ENCODE assay signal across 24 cellular contexts in the genomic region with DNA sequence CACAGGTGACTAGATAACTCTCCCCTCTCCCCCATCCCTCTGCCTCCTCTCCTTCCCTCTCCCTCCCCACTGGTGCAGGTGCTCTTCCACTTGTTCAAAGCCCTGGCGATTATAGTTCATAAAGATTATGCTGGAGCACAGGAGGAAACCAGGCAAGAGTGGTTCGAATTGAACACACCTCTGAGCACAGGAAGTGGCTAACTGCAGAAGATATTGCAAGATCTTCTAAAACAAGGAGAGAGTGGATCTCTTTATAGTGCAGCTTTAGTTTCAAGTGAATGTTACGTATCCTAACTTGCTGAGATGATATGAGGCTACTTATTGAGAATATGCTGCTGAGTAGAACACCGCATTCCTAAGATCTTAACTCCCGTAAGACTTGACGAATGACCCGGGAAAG.
DNase-seq lines count a peak whose midpoint lies in the region; ATAC-seq, FAIRE-seq and TF ChIP-seq lines count a peak whose summit lies in the region.
"Had no signal": no experiment of that assay in that cellular context is flagged by ENCODE, and none has a peak within 500 bp of the region (broad histone marks: within the 10 kb centered on the region; RNA-seq: fewer than 3 reads in every experiment).

No MANE protein-coding gene starts in this region.

- H3K27me3 ChIP-seq in Caco-2 (replicated peaks; ENCODE audit: control insufficient read depth, insufficient read depth, low read length) (no peaks in the 10 kb centered on the region), testis (no peaks in the 10 kb centered on the region), ovary (no peaks in the 10 kb centered on the region)
- H3K27me3 ChIP-seq: BE2C had no signal

- peaks cover 6% of the 10 kb centered on the region for H3K4me1 Mint-ChIP-seq in stimulated activated naive CD8-positive, alpha-beta T cell treated with anti-CD3 and anti-CD28 coated beads, Interleukin-15, amount 100 ng/mL, for 72 hours
- no peaks in the 10 kb centered on the region for H3K4me1 Mint-ChIP-seq in activated T-helper 17 cell treated with anti-CD3 and anti-CD28 coated beads, Interleukin-2, amount 50 U/mL, for 72 hours
- H3K4me1 Mint-ChIP-seq in Caco-2 (ENCODE audit: low read depth, unreplicated experiment) = no peaks in the 10 kb centered on the region

- DNase-seq in stimulated activated naive CD8-positive, alpha-beta T cell treated with anti-CD3 and anti-CD28 coated beads, Interleukin-15, amount 100 ng/mL, for 72 hours = no peak
- DNase-seq in stimulated activated naive CD8-positive, alpha-beta T cell treated with anti-CD3 and anti-CD28 coated beads, Interleukin-15, Interleukin-2, amounts not matched to agents 100 U/mL and 50 U/mL, for 24 hours = no peak
- DNase-seq in HTR-8/SVneo (ENCODE audit: insufficient read length, low spot score) = no peak
- DNase-seq in ACHN = no peak
- DNase-seq in Caco-2 = no peak
- no peak for DNase-seq in testis
- no peak for DNase-seq in ovary
- DNase-seq: BE2C, COR-L47, DMS 273 treated with DMSO at 0.1 percent for 48 hours, DMS79 treated with DMSO at 0.1 percent for 48 hours, Karpas-422, NCI-H1694, NCI-H2081, NCI-H2171, NCI-H345, NCI-H524 treated with DMSO at 0.1 percent for 48 hours, PC-3, Right ventricle myocardium superior had no signal

- CTCF ChIA-PET in Caco-2 (lab: Charles Lee) = no interaction called here

- in situ Hi-C loops in ACHN (cut with HindIII; ENCODE audit: low pct_ligation_motif_present, low pct_unique_long_range_greater_than_20kb, low sequenced_read_pairs) = no loop called here

- H3K4me3 Mint-ChIP-seq in stimulated activated naive CD8-positive, alpha-beta T cell treated with anti-CD3 and anti-CD28 coated beads, Interleukin-15, amount 100 ng/mL, for 72 hours = no peak overlapping the region
- no peak overlapping the region for H3K4me3 Mint-ChIP-seq in activated T-helper 17 cell treated with anti-CD3 and anti-CD28 coated beads, Interleukin-2, amount 50 U/mL, for 72 hours
- H3K4me3 Mint-ChIP-seq in Caco-2 (ENCODE audit: unreplicated experiment) = no peak overlapping the region
- H3K4me3 Mint-ChIP-seq: IgD-negative memory B cell had no signal

- ATAC-seq in stimulated activated naive CD8-positive, alpha-beta T cell treated with anti-CD3 and anti-CD28 coated beads, Interleukin-15, amount 100 ng/mL, for 72 hours = no peak
- no peak for ATAC-seq in stimulated activated naive CD8-positive, alpha-beta T cell treated with anti-CD3 and anti-CD28 coated beads, Interleukin-15, Interleukin-2, amounts not matched to agents 100 U/mL and 50 U/mL, for 24 hours
- ATAC-seq in activated T-helper 17 cell treated with anti-CD3 and anti-CD28 coated beads, Interleukin-2, amount 50 U/mL, for 72 hours (replicated peaks) = no peak
- ATAC-seq: PC-3 had no signal

- no peaks in the 10 kb centered on the region for H3K9me3 Mint-ChIP-seq in stimulated activated naive CD8-positive, alpha-beta T cell treated with anti-CD3 and anti-CD28 coated beads, Interleukin-15, amount 100 ng/mL, for 72 hours
- H3K9me3 Mint-ChIP-seq in activated T-helper 17 cell treated with anti-CD3 and anti-CD28 coated beads, Interleukin-2, amount 50 U/mL, for 72 hours = peaks cover 4% of the 10 kb centered on the region
- H3K9me3 Mint-ChIP-seq in Caco-2 (ENCODE audit: unreplicated experiment) = no peaks in the 10 kb centered on the region

- 87 to 92% methylated on average over 7 of the region's 7 CpGs for WGBS in testis, 2 donors
- 90 to 96% (median 91%) methylated on average over 7 of the region's 7 CpGs for WGBS in ovary, 3 donors

- no peaks in the 10 kb centered on the region for H3K36me3 Mint-ChIP-seq in activated T-helper 17 cell treated with anti-CD3 and anti-CD28 coated beads, Interleukin-2, amount 50 U/mL, for 72 hours (ENCODE audit: low read depth)
- no peaks in the 10 kb centered on the region for H3K36me3 Mint-ChIP-seq in Caco-2 (ENCODE audit: insufficient read depth, unreplicated experiment)

- peak overlapping the region; percentile 80 to 90 for H3K27ac Mint-ChIP-seq in stimulated activated naive CD8-positive, alpha-beta T cell treated with anti-CD3 and anti-CD28 coated beads, Interleukin-15, amount 100 ng/mL, for 72 hours
- peak overlapping the region; percentile 12 for H3K27ac Mint-ChIP-seq in activated T-helper 17 cell treated with anti-CD3 and anti-CD28 coated beads, Interleukin-2, amount 50 U/mL, for 72 hours
- H3K27ac Mint-ChIP-seq in Caco-2 (ENCODE audit: unreplicated experiment) = no peak overlapping the region
- H3K27ac Mint-ChIP-seq: IgD-negative memory B cell had no signal

- no peak overlapping the region for H3K4me3 ChIP-seq in Caco-2 (ENCODE audit: low read depth, low read length)
- H3K4me3 ChIP-seq in testis = no peak overlapping the region
- no peak overlapping the region for H3K4me3 ChIP-seq in ovary
- H3K4me3 ChIP-seq: HAP-1 had no signal

- H3K9me3 ChIP-seq in Caco-2 (no peaks in the 10 kb centered on the region), testis (no peaks in the 10 kb centered on the region), ovary (no peaks in the 10 kb centered on the region)
- H3K9me3 ChIP-seq: BE2C, HAP-1 had no signal

- intact Hi-C loops in Caco-2 (cut with micrococcal nuclease; ENCODE audit: unreplicated experiment) (no loop called here), testis (cut with DNase I; ENCODE audit: low total_unique reads) (no loop called here), ovary (cut with DNase I) (no loop called here)

- no peak for TF ChIP-seq POLR2A in testis (IDR thresholded peaks at IDR 0.05)
- TF ChIP-seq POLR2A in ovary (IDR thresholded peaks at IDR 0.05) = no peak

- BruUV-seq in Caco-2 (replicated peaks; lab: Mats Ljungman, UMichigan) = no TSS peak

- POLR2A ChIA-PET in Caco-2 (lab: Charles Lee) = no interaction called here

- H3K36me3 ChIP-seq in Caco-2 (ENCODE audit: control insufficient read depth, insufficient read depth, low read length) (no peaks in the 10 kb centered on the region), testis (ENCODE audit: low read depth, missing control alignments) (no peaks in the 10 kb centered on the region), ovary (no peaks in the 10 kb centered on the region)
- H3K36me3 ChIP-seq: BE2C, HAP-1 had no signal

- no peak overlapping the region for H3K27ac ChIP-seq in testis
- H3K27ac ChIP-seq in ovary = no peak overlapping the region

- no peak for TF ChIP-seq CTCF in Caco-2 (IDR thresholded peaks at IDR 0.05; ENCODE audit: insufficient read depth in 1 of 2, low read depth in 1 of 2, low read length in 1 of 2, severe bottlenecking in 1 of 2, unreplicated experiment in 1 of 2)
- no peak for TF ChIP-seq CTCF in testis (IDR thresholded peaks at IDR 0.05)
- no peak for TF ChIP-seq CTCF in ovary (IDR thresholded peaks at IDR 0.05)

- FAIRE-seq in HTR-8/SVneo (lab: Jason Lieb, UNC) = peak; percentile 57
- FAIRE-seq: A204.1, G401.6 had no signal

- H3K27me3 Mint-ChIP-seq in stimulated activated naive CD8-positive, alpha-beta T cell treated with anti-CD3 and anti-CD28 coated beads, Interleukin-15, amount 100 ng/mL, for 72 hours = no peaks in the 10 kb centered on the region
- H3K27me3 Mint-ChIP-seq in activated T-helper 17 cell treated with anti-CD3 and anti-CD28 coated beads, Interleukin-2, amount 50 U/mL, for 72 hours = no peaks in the 10 kb centered on the region
- H3K27me3 Mint-ChIP-seq in Caco-2 (ENCODE audit: insufficient read depth, unreplicated experiment) = peaks cover 8% of the 10 kb centered on the region

- peaks cover 7% of the 10 kb centered on the region for H3K4me1 ChIP-seq in Caco-2
- peaks cover 9% of the 10 kb centered on the region for H3K4me1 ChIP-seq in testis
- peaks cover 7% of the 10 kb centered on the region for H3K4me1 ChIP-seq in ovary (ENCODE audit: insufficient read depth)
- H3K4me1 ChIP-seq: BE2C had no signal

- TF ChIP-seq EP300 in ovary (IDR thresholded peaks at IDR 0.05) = no peak
